8 cellular contexts compared by ENCODE assay signal in the genomic region with DNA sequence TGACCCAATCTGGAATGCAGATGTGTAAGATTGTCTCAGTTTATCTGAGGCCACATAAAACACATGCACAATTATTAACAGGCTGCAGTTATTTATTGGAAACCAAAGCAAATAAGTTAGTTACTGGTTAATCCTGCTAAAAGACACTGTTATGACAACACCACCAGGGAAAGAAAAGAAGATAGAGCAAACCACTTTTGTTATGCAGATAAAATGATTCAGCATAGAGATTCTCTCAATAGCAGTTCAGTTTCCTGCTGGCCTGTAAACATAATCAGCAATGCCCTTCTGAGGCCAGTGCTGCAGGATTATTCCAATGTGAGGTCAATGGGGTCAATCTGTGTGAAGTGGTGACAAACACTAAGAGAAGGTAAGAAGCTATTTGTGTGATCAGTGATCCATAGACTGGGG.
A peak's percentile ranks its signal among the peaks of the same experiment; 100 is the strongest.
DNase-seq lines count a peak whose midpoint lies in the region; ATAC-seq and TF ChIP-seq lines count a peak whose summit lies in the region.

No MANE protein-coding gene starts in this region.

- intact Hi-C loops in esophagus muscularis mucosa (cut with DNase I): no loop called here

- no peak overlapping the region for H3K4me3 Mint-ChIP-seq in nephron progenitor cell

- H3K9me3 ChIP-seq in esophagus muscularis mucosa: no peaks in the 10 kb centered on the region

- H3K27ac ChIP-seq in HL-60 (replicated peaks) (0 out of 2 replicates have a peak overlapping the region, but pooled peaks have one; percentile 10), esophagus muscularis mucosa (replicated peaks in 1 of 4) (peak overlapping the region in 3 of 4 donors; percentile 6 to 44 (median 12)), RWPE1 (no peak overlapping the region)

- TF ChIP-seq EP300 in esophagus muscularis mucosa (IDR thresholded peaks at IDR 0.05): no peak

- no peaks in the 10 kb centered on the region for H3K36me3 ChIP-seq in esophagus muscularis mucosa

- DNase-seq in HL-60 (ENCODE audit: low read depth in 1 of 2, low spot score in 1 of 2): peak in 1 of 2 experiments; percentile 1
- DNase-seq in esophagus muscularis mucosa (ENCODE audit: extremely low spot score): no peak
- no peak for DNase-seq in nephron progenitor cell
- no peak for DNase-seq in RWPE1 (ENCODE audit: low spot score)
- no peak for DNase-seq in SW 1271 (lab: John Stamatoyannopoulos, UW)

- H3K27ac Mint-ChIP-seq in nephron progenitor cell: peak overlapping the region; percentile 71

- peaks cover 25% of the 10 kb centered on the region for H3K4me1 Mint-ChIP-seq in nephron progenitor cell

- no peaks in the 10 kb centered on the region for H3K9me3 Mint-ChIP-seq in nephron progenitor cell

- no peak for TF ChIP-seq POLR2A in esophagus muscularis mucosa (IDR thresholded peaks at IDR 0.05; ENCODE audit: low read depth)

- H3K27me3 Mint-ChIP-seq in nephron progenitor cell (ENCODE audit: low read depth, poor library complexity): no peaks in the 10 kb centered on the region

- H3K4me1 ChIP-seq in esophagus muscularis mucosa: peaks cover 12 to 44% (median 42%) of the 10 kb centered on the region in 4 donors

- CTCF ChIA-PET in RWPE1 (lab: Yijun Ruan, JAX): no interaction called here

- H3K4me3 ChIP-seq in HL-60 (replicated peaks; ENCODE audit: insufficient read depth, low read length) (no peak overlapping the region), esophagus muscularis mucosa (no peak overlapping the region)

- no peak for TF ChIP-seq CTCF in HL-60 (IDR thresholded peaks at IDR 0.05; ENCODE audit: insufficient read depth, low read length)
- no peak for TF ChIP-seq CTCF in esophagus muscularis mucosa (IDR thresholded peaks at IDR 0.05)
- no peak for TF ChIP-seq CTCF in nephron progenitor cell (IDR thresholded peaks at IDR 0.05)
- no peak for TF ChIP-seq CTCF in RWPE1 (conservative IDR thresholded peaks at IDR 0.05; ENCODE audit: low read depth)

- ATAC-seq in GM19324 (IDR thresholded peaks at IDR 0.05; ENCODE audit: low FRiP score, unreplicated experiment) (peak; percentile 35), HG02885 (IDR thresholded peaks at IDR 0.05; ENCODE audit: poor library complexity, unreplicated experiment) (no peak), GM21717 (IDR thresholded peaks at IDR 0.05; ENCODE audit: unreplicated experiment) (no peak)

- H3K27me3 ChIP-seq in HL-60 (ENCODE audit: insufficient read depth, poor library complexity, severe bottlenecking) (no peaks in the 10 kb centered on the region), esophagus muscularis mucosa (no peaks in the 10 kb centered on the region)

- POLR2A ChIA-PET in RWPE1 (lab: Yijun Ruan, JAX; ENCODE audit: low non-redundant PET): no interaction called here

- H3K36me3 Mint-ChIP-seq in nephron progenitor cell (ENCODE audit: low read depth): no peaks in the 10 kb centered on the region
